1 cellular context compared by ENCODE assay signal in the genomic region with DNA sequence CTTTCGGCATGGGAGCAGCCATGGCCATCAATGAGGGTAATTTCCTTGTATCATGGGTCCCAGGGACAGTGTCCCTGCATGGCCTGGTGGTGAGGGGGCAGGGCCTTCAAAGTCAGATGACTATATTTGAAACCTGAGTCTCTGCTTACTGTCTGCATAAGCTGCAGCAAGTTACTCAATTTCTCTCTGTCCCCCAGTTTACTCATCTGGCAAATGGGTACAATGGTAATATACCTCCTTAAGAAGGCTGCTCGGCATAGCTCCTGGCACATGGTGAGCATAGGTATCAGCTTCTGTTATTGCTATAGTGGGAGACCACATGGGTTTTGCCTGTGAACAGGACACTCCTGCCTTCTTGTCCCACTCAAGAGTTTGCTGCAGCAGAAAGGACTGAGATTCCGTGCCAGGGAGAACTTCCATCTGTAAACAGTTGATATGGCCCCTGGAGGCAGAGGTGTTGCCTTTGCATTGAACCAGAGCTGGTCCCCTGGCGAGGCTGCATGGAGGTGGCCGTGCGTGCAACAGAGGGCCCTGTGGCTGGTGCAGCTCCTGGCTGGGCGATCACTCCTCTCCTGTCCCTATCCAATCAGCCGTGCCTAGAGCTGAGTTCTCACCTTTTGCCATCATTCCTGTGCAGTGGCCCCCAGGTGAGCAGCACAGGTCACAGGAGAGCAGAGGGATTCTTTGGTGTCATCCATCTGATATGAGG.
A peak's percentile ranks its signal among the peaks of the same experiment; 100 is the strongest.
TF ChIP-seq lines count a peak whose summit lies in the region.

No MANE protein-coding gene starts in this region.

TF ChIP-seq in HepG2, 621 proteins besides CTCF, POLR2A, EP300 and RAD21:
- TF ChIP-seq SOX5 (CRISPR knock-in tag; IDR thresholded peaks at IDR 0.05; ENCODE audit: borderline replicate concordance) (no peak), ARNTL (CRISPR knock-in tag; IDR thresholded peaks at IDR 0.05) (no peak), ZNF629 (CRISPR knock-in tag; conservative IDR thresholded peaks at IDR 0.05) (peak; percentile 70), EED (CRISPR knock-in tag; IDR thresholded peaks at IDR 0.05) (no peak), ELF4 (CRISPR knock-in tag; IDR thresholded peaks at IDR 0.05; ENCODE audit: borderline replicate concordance) (no peak)
TF ChIP-seq in HepG2: peak in this region for 1.
